Comparison of ENCODE assay signal across 8 cellular contexts in the genomic region with DNA sequence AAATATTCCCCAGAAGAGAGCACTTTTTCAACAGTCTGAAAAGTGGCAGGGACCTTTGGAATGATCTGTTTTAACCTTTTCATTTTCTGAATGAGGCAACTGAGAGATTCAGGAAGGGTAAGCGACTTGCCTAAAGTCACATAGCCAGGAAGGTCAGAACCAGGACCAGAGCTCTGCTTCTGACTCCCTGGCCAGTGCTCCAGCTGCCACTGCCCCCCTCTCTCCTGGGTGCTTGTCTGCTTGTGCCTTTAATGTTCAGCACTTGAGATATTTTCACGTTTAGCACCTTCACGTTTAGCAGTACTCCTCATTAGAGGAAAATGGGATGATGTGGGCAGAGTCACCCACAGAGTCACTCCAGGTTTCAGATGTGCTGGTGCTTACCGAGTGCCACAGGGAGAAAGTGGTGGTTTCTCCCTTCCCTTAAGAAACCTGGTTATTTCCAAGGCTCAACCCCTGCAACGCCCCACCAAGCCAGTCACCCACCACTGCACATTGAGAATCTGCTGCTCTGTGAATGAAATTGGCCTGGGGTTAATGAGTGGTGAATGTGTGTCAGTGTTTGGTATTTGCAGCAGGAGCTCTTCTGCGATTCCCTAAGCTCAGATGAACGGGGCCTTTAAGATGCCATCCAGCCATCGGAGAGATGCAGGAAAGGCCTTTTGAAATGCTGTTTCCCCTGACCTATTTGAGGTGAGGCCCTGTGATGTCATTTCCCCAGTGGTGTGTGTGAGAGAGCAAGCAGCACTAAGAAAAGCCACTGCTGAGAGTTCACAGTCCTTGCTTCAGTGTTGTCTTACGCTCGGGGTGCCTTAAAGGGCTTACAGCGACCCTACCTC.
DNase-seq lines count a peak whose midpoint lies in the region; ATAC-seq and TF ChIP-seq lines count a peak whose summit lies in the region.

No MANE protein-coding gene starts in this region.

- peak overlapping the region; percentile 79 for H3K27ac ChIP-seq in colonic mucosa

- H3K9ac ChIP-seq in colonic mucosa (ENCODE audit: low read depth in 2 of 2, low read length in 2 of 2): peak overlapping the region; percentile 16 to 78
- peak overlapping the region; percentile 53 for H3K9ac ChIP-seq in mucosa of stomach (ENCODE audit: low read length)

- TF ChIP-seq CTCF in colonic mucosa (IDR thresholded peaks at IDR 0.05): no peak

- H3K4me1 ChIP-seq in colonic mucosa (peaks cover 20% of the 10 kb centered on the region), mucosa of stomach (ENCODE audit: control insufficient read depth, insufficient read depth, low read length) (peaks cover 55% of the 10 kb centered on the region)

- H3K36me3 ChIP-seq in colonic mucosa (no peaks in the 10 kb centered on the region), mucosa of stomach (ENCODE audit: control insufficient read depth, insufficient read depth, low read length) (no peaks in the 10 kb centered on the region)

- H3K4me3 ChIP-seq in colonic mucosa: no peak overlapping the region
- no peak overlapping the region for H3K4me3 ChIP-seq in mucosa of stomach (ENCODE audit: low read length)

- intact Hi-C loops in colonic mucosa (cut with DNase I): no loop called here

- DNase-seq in colonic mucosa: peak; percentile 52
- peak; percentile 30 to 81 (median 66) for DNase-seq in stimulated activated naive CD4-positive, alpha-beta T cell (lab: John Stamatoyannopoulos, UW)
- DNase-seq in NCI-H2107 (lab: John Stamatoyannopoulos, UW): no peak
- no peak for DNase-seq in SIG-M5 (lab: John Stamatoyannopoulos, UW)

- peak; percentile 58 for TF ChIP-seq POLR2A in GM18505 (IDR thresholded peaks at IDR 0.05; ENCODE audit: borderline replicate concordance, extremely low read depth, insufficient read depth, insufficient read length)

- H3K9me3 ChIP-seq in colonic mucosa (no peaks in the 10 kb centered on the region), mucosa of stomach (ENCODE audit: control insufficient read depth, low read length) (no peaks in the 10 kb centered on the region)

- H3K27me3 ChIP-seq in colonic mucosa (no peaks in the 10 kb centered on the region), mucosa of stomach (ENCODE audit: control insufficient read depth, insufficient read depth, low read length) (no peaks in the 10 kb centered on the region)

- ATAC-seq in GM18505 (IDR thresholded peaks at IDR 0.05; ENCODE audit: unreplicated experiment) (peak; percentile 60), HG03064 (IDR thresholded peaks at IDR 0.05; ENCODE audit: low read depth, unreplicated experiment) (peak; percentile 56)
- peak; percentile 90 to 93 for ATAC-seq in activated CD4-positive, CD25-positive, alpha-beta regulatory T cell treated with anti-CD3 and anti-CD28 coated beads, Interleukin-2, amount 50 U/mL, for 24 hours

Comparison
In these comparisons a context has a peak if more than half of its experiments do, and no peak if none do; other contexts are left out.
1. DNase-seq: peak in colonic mucosa (single experiment) and stimulated activated naive CD4-positive, alpha-beta T cell (6 of 6); none in NCI-H2107 (single experiment) and SIG-M5 (single experiment).
2. Peak in every context shown above with its lines, with median percentiles within 50 percentile points of each other: ATAC-seq.